19 cellular contexts compared by ENCODE assay signal in genomic region chr2:95306306-95306895, GRCh38. TPM values are rescaled to one million over a fixed set of nuclear protein-coding genes. Genes with fewer than 3 reads are reported as not detected.
DNase-seq lines count a peak whose midpoint lies in the region; ATAC-seq and TF ChIP-seq lines count a peak whose summit lies in the region.
"Had no signal": no experiment of that assay in that cellular context is flagged by ENCODE, and none has a peak within 500 bp of the region (broad histone marks: within the 10 kb centered on the region; RNA-seq: fewer than 3 reads in every experiment).

No MANE protein-coding gene starts in this region.

- H3K9me3 Mint-ChIP-seq in type B pancreatic cell, result no peaks in the 10 kb centered on the region
- H3K9me3 Mint-ChIP-seq: activated T-helper 17 cell treated with anti-CD3 and anti-CD28 coated beads, Interleukin-2, amount 50 U/mL, for 72 hours; IgD-negative memory B cell had no signal

- peaks cover 3% of the 10 kb centered on the region for H3K27me3 Mint-ChIP-seq in type B pancreatic cell
- H3K27me3 Mint-ChIP-seq: activated naive CD8-positive, alpha-beta T cell; activated T-helper 17 cell treated with anti-CD3 and anti-CD28 coated beads, Interleukin-2, amount 50 U/mL, for 72 hours had no signal

- ATAC-seq in HG02970 (IDR thresholded peaks at IDR 0.05; ENCODE audit: low FRiP score, unreplicated experiment), result no peak
- ATAC-seq: activated T-helper 17 cell treated with anti-CD3 and anti-CD28 coated beads, Interleukin-2, amount 50 U/mL, for 72 hours; Panc1 had no signal

- peak overlapping the region; percentile 1 for H3K27ac Mint-ChIP-seq in type B pancreatic cell
- H3K27ac Mint-ChIP-seq: activated naive CD8-positive, alpha-beta T cell; activated T-helper 17 cell treated with anti-CD3 and anti-CD28 coated beads, Interleukin-2, amount 50 U/mL, for 72 hours; IgD-negative memory B cell had no signal

- H3K4me1 Mint-ChIP-seq in type B pancreatic cell (ENCODE audit: unreplicated experiment), result peaks cover 4% of the 10 kb centered on the region
- H3K4me1 Mint-ChIP-seq: activated T-helper 17 cell treated with anti-CD3 and anti-CD28 coated beads, Interleukin-2, amount 50 U/mL, for 72 hours; IgD-negative memory B cell had no signal

- TF ChIP-seq CTCF in type B pancreatic cell (conservative IDR thresholded peaks at IDR 0.05), result no peak

- DNase-seq in NCI-H2171 treated with DMSO at 0.1 percent for 48 hours (lab: John Stamatoyannopoulos, UW), result peak; percentile 37
- no peak for DNase-seq in NCI-H2171 (lab: John Stamatoyannopoulos, UW)
- DNase-seq in NCI-H2196 treated with DMSO at 0.1 percent for 48 hours (lab: John Stamatoyannopoulos, UW; ENCODE audit: unreplicated experiment), result peak; percentile 22
- peak; percentile 61 for DNase-seq in left kidney (ENCODE audit: low read depth, low spot score)
- DNase-seq in type B pancreatic cell (ENCODE audit: extremely low spot score, unreplicated experiment), result no peak
- no peak for DNase-seq in NCI-H187 (lab: John Stamatoyannopoulos, UW)
- DNase-seq in A172 (ENCODE audit: low spot score), result no peak
- DNase-seq: activated CD4-positive, alpha-beta T cell treated with anti-CD3 and anti-CD28 coated beads, Interleukin-2, amount 50 U/mL, for 48 hours; activated CD4-positive, CD25-positive, alpha-beta regulatory T cell; activated CD8-positive, alpha-beta memory T cell treated with anti-CD3 and anti-CD28 coated beads, Interleukin-2, amount 50 U/mL, for 48 hours; NCI-H446 treated with DMSO at 0.1 percent for 48 hours; nucleus accumbens; upper lobe of right lung had no signal

- no peaks in the 10 kb centered on the region for H3K36me3 Mint-ChIP-seq in type B pancreatic cell
- H3K36me3 Mint-ChIP-seq: activated naive CD8-positive, alpha-beta T cell; IgD-negative memory B cell had no signal

- no peak overlapping the region for H3K4me3 Mint-ChIP-seq in type B pancreatic cell
- H3K4me3 Mint-ChIP-seq: activated naive CD8-positive, alpha-beta T cell; activated T-helper 17 cell treated with anti-CD3 and anti-CD28 coated beads, Interleukin-2, amount 50 U/mL, for 72 hours; IgD-negative memory B cell had no signal

RNA-seq across cellular contexts. Expression of gene KCNIP3, which starts 9.3 kb away (rescaled TPM):
- 5.1 and 5.3 TPM in 2 replicates for total RNA-seq in type B pancreatic cell (ENCODE audit: low replicate concordance)
- total RNA-seq in A172 (2014; rRNA removed; shearing (Covaris generic)), result 3.8 and 7.3 TPM in 2 replicates
- total RNA-seq: activated T-helper 17 cell treated with anti-CD3 and anti-CD28 coated beads, Interleukin-2, amount 50 U/mL, for 72 hours had no signal

RNA-seq across cellular contexts. Expression of gene PROM2, which starts 32.2 kb away (rescaled TPM):
- total RNA-seq in type B pancreatic cell (ENCODE audit: low replicate concordance), result 18.5 and 31.5 TPM in 2 replicates
- 0.31 and 1.3 TPM in 2 replicates for total RNA-seq in A172 (2014; rRNA removed; shearing (Covaris generic))
- total RNA-seq: ascending aorta had no signal

Comparison
In these comparisons a context has a peak if more than half of its experiments do, and no peak if none do; other contexts are left out.
1. DNase-seq: peak in NCI-H2171 treated with DMSO at 0.1 percent for 48 hours (single experiment), NCI-H2196 treated with DMSO at 0.1 percent for 48 hours (single experiment) and left kidney (single experiment); none in NCI-H2171 (single experiment), type B pancreatic cell (single experiment), NCI-H187 (0 of 2) and A172 (single experiment).